Comparison of ENCODE assay signal across 27 cellular contexts in genomic region chr20:41063442-41063841, GRCh38. TPM values are rescaled to one million over a fixed set of nuclear protein-coding genes. Genes with fewer than 3 reads are reported as not detected.
DNase-seq lines count a peak whose midpoint lies in the region; ATAC-seq lines count a peak whose summit lies in the region.
"Had no signal": no experiment of that assay in that cellular context is flagged by ENCODE, and none has a peak within 500 bp of the region (broad histone marks: within the 10 kb centered on the region; RNA-seq: fewer than 3 reads in every experiment).

No MANE protein-coding gene starts in this region.

- peaks cover 28% of the 10 kb centered on the region for H3K36me3 Mint-ChIP-seq in memory B cell
- H3K36me3 Mint-ChIP-seq in activated T-helper 2 cell treated with anti-CD3 and anti-CD28 coated beads, Interferon-gamma antibody, Interleukin-2, Interleukin-4, amounts not matched to agents 10 μg/mL and 5 μg/mL and 100 μg/mL, durations not matched to agents 14 hours and 24 hours and 36 hours (ENCODE audit: low read depth): peaks cover 65% of the 10 kb centered on the region

- H3K36me3 ChIP-seq in Karpas-422 (ENCODE audit: insufficient read depth, low read length): peaks cover 67% of the 10 kb centered on the region

- H3K9me2 ChIP-seq in Karpas-422 (replicated peaks; ENCODE audit: insufficient read depth, low read length): no peaks in the 10 kb centered on the region

- H3K27me3 Mint-ChIP-seq in memory B cell: no peaks in the 10 kb centered on the region
- no peaks in the 10 kb centered on the region for H3K27me3 Mint-ChIP-seq in activated T-helper 2 cell treated with anti-CD3 and anti-CD28 coated beads, Interferon-gamma antibody, Interleukin-2, Interleukin-4, amounts not matched to agents 10 μg/mL and 5 μg/mL and 100 μg/mL, durations not matched to agents 14 hours and 24 hours and 36 hours (ENCODE audit: low read depth)
- H3K27me3 Mint-ChIP-seq: CD8-positive, alpha-beta memory T cell had no signal

- H3K79me2 ChIP-seq in Karpas-422 (ENCODE audit: low read length): peaks cover 98% of the 10 kb centered on the region

- no peaks in the 10 kb centered on the region for H3K27me3 ChIP-seq in Karpas-422 (ENCODE audit: low read length)
- H3K27me3 ChIP-seq: cardiac muscle cell had no signal

- H3K4me2 ChIP-seq in Karpas-422 (ENCODE audit: low read depth, low read length, poor library complexity, severe bottlenecking): peak overlapping the region; percentile 31

- H4K20me1 ChIP-seq in Karpas-422 (ENCODE audit: insufficient read depth, low read depth, low read length): peaks cover 56% of the 10 kb centered on the region

- peak overlapping the region; percentile 67 for H3K27ac ChIP-seq in Karpas-422 (ENCODE audit: low read length)
- H3K27ac ChIP-seq: 22Rv1, cardiac muscle cell had no signal

- DNase-seq in DMS 273 (lab: John Stamatoyannopoulos, UW; ENCODE audit: unreplicated experiment) (peak; percentile 31), DMS 273 treated with DMSO at 0.1 percent for 48 hours (lab: John Stamatoyannopoulos, UW) (no peak), Karpas-422 (peak; percentile 80), OCI-M1 (lab: John Stamatoyannopoulos, UW) (peak; percentile 65), memory B cell (ENCODE audit: low spot score in 2 of 2) (no peak), NCI-H2227 (lab: John Stamatoyannopoulos, UW; ENCODE audit: unreplicated experiment) (no peak), NCI-H128 (lab: John Stamatoyannopoulos, UW; ENCODE audit: unreplicated experiment) (no peak)
- no peak for DNase-seq in activated T-helper 2 cell treated with anti-CD3 and anti-CD28 coated beads, Interferon-gamma antibody, Interleukin-2, Interleukin-4, amounts not matched to agents 10 μg/mL and 5 μg/mL and 100 μg/mL, durations not matched to agents 14 hours and 24 hours and 36 hours (ENCODE audit: low spot score)
- DNase-seq: activated CD8-positive, alpha-beta memory T cell treated with anti-CD3 and anti-CD28 coated beads for 24 hours; activated T-cell treated with anti-CD3 and anti-CD28 coated beads, Interleukin-2, amount 50 U/mL, for 72 hours; anterior cingulate cortex; CD8-positive, alpha-beta memory T cell; cortex of kidney; DMS53; foreskin melanocyte; HCEC 1CT; hippocampal formation; mesendoderm; NCI-H1694 treated with DMSO at 0.1 percent for 48 hours; NCI-H774; PC-3; SIG-M5 had no signal

- H3K27ac Mint-ChIP-seq in memory B cell: no peak overlapping the region
- H3K27ac Mint-ChIP-seq in activated T-helper 2 cell treated with anti-CD3 and anti-CD28 coated beads, Interferon-gamma antibody, Interleukin-2, Interleukin-4, amounts not matched to agents 10 μg/mL and 5 μg/mL and 100 μg/mL, durations not matched to agents 14 hours and 24 hours and 36 hours: no peak overlapping the region
- H3K27ac Mint-ChIP-seq: activated naive CD4-positive, alpha-beta T cell treated with anti-CD3 and anti-CD28 coated beads, Interleukin-2, amount 50 U/mL, for 72 hours; activated T-cell treated with anti-CD3 and anti-CD28 coated beads, Interleukin-2, amount 50 U/mL, for 72 hours had no signal

- H3K4me3 ChIP-seq in Karpas-422 (ENCODE audit: low read length): no peak overlapping the region
- H3K4me3 ChIP-seq: cardiac muscle cell had no signal

- H3K4me1 Mint-ChIP-seq in memory B cell: peaks cover 44% of the 10 kb centered on the region
- H3K4me1 Mint-ChIP-seq in activated T-helper 2 cell treated with anti-CD3 and anti-CD28 coated beads, Interferon-gamma antibody, Interleukin-2, Interleukin-4, amounts not matched to agents 10 μg/mL and 5 μg/mL and 100 μg/mL, durations not matched to agents 14 hours and 24 hours and 36 hours (ENCODE audit: low read depth): peaks cover 31% of the 10 kb centered on the region

- H2AFZ ChIP-seq in Karpas-422 (ENCODE audit: low read length): no peak overlapping the region

- intact Hi-C loops in activated T-helper 2 cell treated with anti-CD3 and anti-CD28 coated beads, Interferon-gamma antibody, Interleukin-2, Interleukin-4, amounts not matched to agents 10 μg/mL and 5 μg/mL and 100 μg/mL, durations not matched to agents 14 hours and 24 hours and 36 hours (cut with micrococcal nuclease): no loop called here

- peaks cover 85% of the 10 kb centered on the region for H3K4me1 ChIP-seq in Karpas-422 (ENCODE audit: low read length)

- H3K4me3 Mint-ChIP-seq in memory B cell: no peak overlapping the region
- H3K4me3 Mint-ChIP-seq in activated T-helper 2 cell treated with anti-CD3 and anti-CD28 coated beads, Interferon-gamma antibody, Interleukin-2, Interleukin-4, amounts not matched to agents 10 μg/mL and 5 μg/mL and 100 μg/mL, durations not matched to agents 14 hours and 24 hours and 36 hours (ENCODE audit: low read depth): no peak overlapping the region
- H3K4me3 Mint-ChIP-seq: activated T-cell treated with anti-CD3 and anti-CD28 coated beads, Interleukin-2, amount 50 U/mL, for 72 hours; CD8-positive, alpha-beta memory T cell had no signal

- no peak overlapping the region for H3K9ac ChIP-seq in Karpas-422 (ENCODE audit: low read length)

- peak; percentile 77 for ATAC-seq in memory B cell (ENCODE audit: low read depth)
- ATAC-seq: activated naive CD4-positive, alpha-beta T cell treated with anti-CD3 and anti-CD28 coated beads, Interleukin-2, amount 50 U/mL, for 72 hours; activated T-cell treated with anti-CD3 and anti-CD28 coated beads, Interleukin-2, amount 50 U/mL, for 72 hours; esophagus mucosa; left lobe of liver; PC-3 had no signal

- no peaks in the 10 kb centered on the region for H3K9me3 ChIP-seq in Karpas-422 (ENCODE audit: low read length)

- no peaks in the 10 kb centered on the region for H3K9me3 Mint-ChIP-seq in memory B cell
- no peaks in the 10 kb centered on the region for H3K9me3 Mint-ChIP-seq in activated T-helper 2 cell treated with anti-CD3 and anti-CD28 coated beads, Interferon-gamma antibody, Interleukin-2, Interleukin-4, amounts not matched to agents 10 μg/mL and 5 μg/mL and 100 μg/mL, durations not matched to agents 14 hours and 24 hours and 36 hours
- H3K9me3 Mint-ChIP-seq: activated naive CD4-positive, alpha-beta T cell treated with anti-CD3 and anti-CD28 coated beads, Interleukin-2, amount 50 U/mL, for 72 hours; activated T-cell treated with anti-CD3 and anti-CD28 coated beads, Interleukin-2, amount 50 U/mL, for 72 hours; CD8-positive, alpha-beta memory T cell had no signal

RNA-seq across cellular contexts. Expression of gene TOP1, which starts 34.8 kb away (rescaled TPM):
- total RNA-seq in Karpas-422 (2014; rRNA removed; shearing (Covaris generic); ENCODE audit: low replicate concordance): 89.5 and 101 TPM in 2 replicates
- total RNA-seq in activated T-helper 2 cell treated with anti-CD3 and anti-CD28 coated beads, Interferon-gamma antibody, Interleukin-2, Interleukin-4, amounts not matched to agents 10 μg/mL and 5 μg/mL and 100 μg/mL, durations not matched to agents 14 hours and 24 hours and 36 hours: 116 and 118 TPM in 2 replicates

Comparison
In these comparisons a context has a peak if more than half of its experiments do, and no peak if none do; other contexts are left out.
1. DNase-seq: peak in DMS 273 (single experiment), Karpas-422 (single experiment) and OCI-M1 (single experiment); none in DMS 273 treated with DMSO at 0.1 percent for 48 hours (single experiment), memory B cell (0 of 2), NCI-H2227 (single experiment), activated T-helper 2 cell treated with anti-CD3 and anti-CD28 coated beads, Interferon-gamma antibody, Interleukin-2, Interleukin-4, amounts not matched to agents 10 μg/mL and 5 μg/mL and 100 μg/mL, durations not matched to agents 14 hours and 24 hours and 36 hours (single experiment) and NCI-H128 (single experiment).